ENCODE assay signal across 12 cellular contexts in the genomic region with DNA sequence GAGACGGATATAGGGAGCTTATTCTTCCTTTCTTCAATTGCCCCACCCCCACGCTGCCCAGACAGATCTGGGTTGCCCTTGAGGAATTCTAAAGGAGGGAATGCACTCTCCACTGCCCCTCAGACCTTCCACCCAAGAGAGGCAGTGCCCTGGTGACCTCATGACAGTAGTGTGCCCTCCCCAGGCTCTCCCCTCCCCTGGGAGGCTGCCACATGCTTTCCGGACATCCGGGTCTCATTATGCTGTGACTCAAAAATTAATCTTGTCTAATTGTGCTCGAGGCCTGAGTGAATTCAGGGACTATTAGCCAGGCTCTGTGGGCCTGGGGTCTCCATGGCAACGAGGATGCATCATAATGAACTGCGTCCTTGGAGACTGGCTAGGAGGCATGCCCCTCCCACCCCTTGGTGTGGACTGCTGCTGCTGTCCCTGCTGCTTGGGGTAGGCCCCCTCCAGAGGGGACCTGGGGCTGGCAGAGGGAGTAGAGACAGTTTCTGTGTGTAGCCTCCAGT. TPM values are rescaled to one million over a fixed set of nuclear protein-coding genes. Genes with fewer than 3 reads are reported as not detected.
DNase-seq lines count a peak whose midpoint lies in the region; ATAC-seq, FAIRE-seq and TF ChIP-seq lines count a peak whose summit lies in the region.
"Had no signal": no experiment of that assay in that cellular context is flagged by ENCODE, and none has a peak within 500 bp of the region (broad histone marks: within the 10 kb centered on the region; RNA-seq: fewer than 3 reads in every experiment).

No MANE protein-coding gene starts in this region.

- intact Hi-C loops in HepG2 (cut with micrococcal nuclease; ENCODE audit: unreplicated experiment) = no loop called here

- CTCF ChIA-PET in HepG2 (lab: Yijun Ruan, JAX; ENCODE audit: low intra/inter-chr PET ratio, low total read pairs) = no interaction called here

- H3K36me3 ChIP-seq in HepG2 (replicated peaks in 1 of 2; ENCODE audit: control insufficient read depth in 1 of 2, insufficient read depth in 2 of 2, low read length in 2 of 2) = no peaks in the 10 kb centered on the region

- peak; percentile 88 for ATAC-seq in SK-N-SH treated with all-trans-retinoic acid at 6 μM for 48 hours
- no peak for ATAC-seq in GM18505 (IDR thresholded peaks at IDR 0.05; ENCODE audit: unreplicated experiment)
- ATAC-seq in HepG2 = no peak

- no peak overlapping the region for H2AFZ ChIP-seq in HepG2 (ENCODE audit: low read length)

- no peak for FAIRE-seq in HepG2 (lab: Jason Lieb, UNC)
- FAIRE-seq: bronchial epithelial cell had no signal

- POLR2A ChIA-PET in HepG2 (lab: Yijun Ruan, JAX) = no interaction called here

- H4K20me1 ChIP-seq in HepG2 (ENCODE audit: insufficient read depth, low read length) = no peaks in the 10 kb centered on the region

- H3K27ac ChIP-seq in substantia nigra (ENCODE audit: low read depth, low read length, poor library complexity, severe bottlenecking) (peak overlapping the region; percentile 75), HepG2 (ENCODE audit: extremely low read length, insufficient read depth, low read length) (no peak overlapping the region)
- H3K27ac ChIP-seq: VCaP had no signal

- no peaks in the 10 kb centered on the region for H3K4me1 ChIP-seq in HepG2 (ENCODE audit: insufficient read depth, low read length)

- TF ChIP-seq RAD21 in HepG2 (CRISPR knock-in tag; IDR thresholded peaks at IDR 0.05) = no peak

- no peak overlapping the region for H3K9ac ChIP-seq in HepG2 (ENCODE audit: insufficient read depth, low read depth, low read length)

- BruUV-seq in HepG2 (replicated peaks; lab: Mats Ljungman, UMichigan) = no TSS peak

- no peak for TF ChIP-seq CTCF in HepG2 (CRISPR knock-in tag; IDR thresholded peaks at IDR 0.05)

- no peak for TF ChIP-seq POLR2A in GM18505 (IDR thresholded peaks at IDR 0.05; ENCODE audit: borderline replicate concordance, extremely low read depth, insufficient read depth, insufficient read length)
- TF ChIP-seq POLR2A in HepG2 (IDR thresholded peaks at IDR 0.05; ENCODE audit: insufficient read depth in 1 of 2, low read depth in 2 of 2, low read length in 2 of 2) = no peak

- no peaks in the 10 kb centered on the region for H3K79me2 ChIP-seq in HepG2 (ENCODE audit: insufficient read depth, low read length)

- H3K4me2 ChIP-seq in HepG2 (ENCODE audit: low read depth, low read length) = no peak overlapping the region

- no peaks in the 10 kb centered on the region for H3K9me3 ChIP-seq in HepG2 (ENCODE audit: low read length)

- H3K4me3 ChIP-seq in HepG2 (replicated peaks in 1 of 3; ENCODE audit: insufficient read depth in 1 of 3, low read depth in 2 of 3, low read length in 3 of 3) = no peak overlapping the region

- in situ Hi-C loops in HepG2 (cut with HindIII; ENCODE audit: extremely low pct_ligation_motif_present, low pct_unique_long_range_greater_than_20kb) = no loop called here

- DNase-seq in NCI-H526 (lab: John Stamatoyannopoulos, UW) (peak; percentile 22 to 49), NCI-H526 treated with DMSO at 0.1 percent for 48 hours (lab: John Stamatoyannopoulos, UW) (no peak), hepatic stellate cell (ENCODE audit: low spot score) (peak; percentile 83), substantia nigra (lab: John Stamatoyannopoulos, UW) (peak in 28 of 49 donors; percentile 22 to 78 (median 52)), HepG2 (ENCODE audit: low spot score) (no peak)
- no peak for DNase-seq in activated naive CD4-positive, alpha-beta T cell (lab: John Stamatoyannopoulos, UW)
- DNase-seq: ACHN, NCI-H2171 treated with DMSO at 0.1 percent for 48 hours had no signal

- no peaks in the 10 kb centered on the region for H3K27me3 ChIP-seq in HepG2 (ENCODE audit: control insufficient read depth in 1 of 2, insufficient read depth in 2 of 2, low read length in 2 of 2)

- WGBS in HepG2 (ENCODE audit: low lambda C conversion rate) = 33% methylated on average over 1 of the region's 7 CpGs

- TF ChIP-seq EP300 in HepG2 (IDR thresholded peaks at IDR 0.05; ENCODE audit: low read depth in 2 of 2, low read length in 2 of 2) (no peak), HepG2 (CRISPR knock-in tag; IDR thresholded peaks at IDR 0.05; ENCODE audit: borderline replicate concordance) (no peak)

TF ChIP-seq in SK-N-SH treated with all-trans-retinoic acid at 6 μM for 48 hours, 23 proteins besides CTCF, POLR2A, EP300 and RAD21:
- TF ChIP-seq BACH2 (CRISPR knock-in tag; IDR thresholded peaks at IDR 0.05; ENCODE audit: borderline replicate concordance) = no peak
- TF ChIP-seq, protein P1, sequence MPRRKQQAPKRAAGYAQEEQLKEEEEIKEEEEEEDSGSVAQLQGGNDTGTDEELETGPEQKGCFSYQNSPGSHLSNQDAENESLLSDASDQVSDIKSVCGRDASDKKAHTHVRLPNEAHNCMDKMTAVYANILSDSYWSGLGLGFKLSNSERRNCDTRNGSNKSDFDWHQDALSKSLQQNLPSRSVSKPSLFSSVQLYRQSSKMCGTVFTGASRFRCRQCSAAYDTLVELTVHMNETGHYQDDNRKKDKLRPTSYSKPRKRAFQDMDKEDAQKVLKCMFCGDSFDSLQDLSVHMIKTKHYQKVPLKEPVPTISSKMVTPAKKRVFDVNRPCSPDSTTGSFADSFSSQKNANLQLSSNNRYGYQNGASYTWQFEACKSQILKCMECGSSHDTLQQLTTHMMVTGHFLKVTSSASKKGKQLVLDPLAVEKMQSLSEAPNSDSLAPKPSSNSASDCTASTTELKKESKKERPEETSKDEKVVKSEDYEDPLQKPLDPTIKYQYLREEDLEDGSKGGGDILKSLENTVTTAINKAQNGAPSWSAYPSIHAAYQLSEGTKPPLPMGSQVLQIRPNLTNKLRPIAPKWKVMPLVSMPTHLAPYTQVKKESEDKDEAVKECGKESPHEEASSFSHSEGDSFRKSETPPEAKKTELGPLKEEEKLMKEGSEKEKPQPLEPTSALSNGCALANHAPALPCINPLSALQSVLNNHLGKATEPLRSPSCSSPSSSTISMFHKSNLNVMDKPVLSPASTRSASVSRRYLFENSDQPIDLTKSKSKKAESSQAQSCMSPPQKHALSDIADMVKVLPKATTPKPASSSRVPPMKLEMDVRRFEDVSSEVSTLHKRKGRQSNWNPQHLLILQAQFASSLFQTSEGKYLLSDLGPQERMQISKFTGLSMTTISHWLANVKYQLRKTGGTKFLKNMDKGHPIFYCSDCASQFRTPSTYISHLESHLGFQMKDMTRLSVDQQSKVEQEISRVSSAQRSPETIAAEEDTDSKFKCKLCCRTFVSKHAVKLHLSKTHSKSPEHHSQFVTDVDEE (CRISPR knock-in tag; IDR thresholded peaks at IDR 0.05) = 0 out of 2 replicates have a peak, but pooled peaks have one; percentile 18

TF ChIP-seq in HepG2, 621 proteins besides CTCF, POLR2A, EP300 and RAD21 (continues in another document):
- TF ChIP-seq, protein P2, sequence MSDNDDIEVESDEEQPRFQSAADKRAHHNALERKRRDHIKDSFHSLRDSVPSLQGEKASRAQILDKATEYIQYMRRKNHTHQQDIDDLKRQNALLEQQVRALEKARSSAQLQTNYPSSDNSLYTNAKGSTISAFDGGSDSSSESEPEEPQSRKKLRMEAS (IDR thresholded peaks at IDR 0.05) = no peak
- TF ChIP-seq MEIS2 (CRISPR knock-in tag; IDR thresholded peaks at IDR 0.05) (no peak), ZNF317 (CRISPR knock-in tag; IDR thresholded peaks at IDR 0.05) (no peak)
- TF ChIP-seq, protein P3, sequence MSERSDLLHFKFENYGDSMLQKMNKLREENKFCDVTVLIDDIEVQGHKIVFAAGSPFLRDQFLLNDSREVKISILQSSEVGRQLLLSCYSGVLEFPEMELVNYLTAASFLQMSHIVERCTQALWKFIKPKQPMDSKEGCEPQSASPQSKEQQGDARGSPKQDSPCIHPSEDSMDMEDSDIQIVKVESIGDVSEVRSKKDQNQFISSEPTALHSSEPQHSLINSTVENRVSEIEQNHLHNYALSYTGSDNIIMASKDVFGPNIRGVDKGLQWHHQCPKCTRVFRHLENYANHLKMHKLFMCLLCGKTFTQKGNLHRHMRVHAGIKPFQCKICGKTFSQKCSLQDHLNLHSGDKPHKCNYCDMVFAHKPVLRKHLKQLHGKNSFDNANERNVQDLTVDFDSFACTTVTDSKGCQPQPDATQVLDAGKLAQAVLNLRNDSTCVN (CRISPR knock-in tag; IDR thresholded peaks at IDR 0.05; ENCODE audit: borderline replicate concordance) = no peak

RNA-seq across cellular contexts. Expression of a gene that starts 20.8 kb away (rescaled TPM):
- total RNA-seq in HepG2 (2016; rRNA removed; fragmentation: Illumina TruSeq; extraction: Trizol) = 0.35 and 0.36 TPM in 2 replicates
- total RNA-seq in HepG2 (2016; cell fraction: cytosol; rRNA removed; fragmentation: Illumina TruSeq; extraction: Trizol; ENCODE audit: low read depth) = 0.10 and 0.18 TPM in 2 replicates
- total RNA-seq in HepG2 (2016; cell fraction: insoluble cytoplasmic fraction; rRNA removed; fragmentation: Illumina TruSeq; extraction: Trizol) = 0.22 and 0.28 TPM in 2 replicates
- total RNA-seq in HepG2 (2016; cell fraction: membrane; rRNA removed; fragmentation: Illumina TruSeq; extraction: Trizol) = 0.28 and 0.34 TPM in 2 replicates
- 0.13 and 0.22 TPM in 2 replicates for total RNA-seq in HepG2 (2016; cell fraction: nucleus; rRNA removed; fragmentation: Illumina TruSeq; extraction: Trizol)
- 0.63 and 1.1 TPM in 2 replicates for polyA plus RNA-seq in HepG2 (2011; rRNA removed)
- 0.58 and 0.64 TPM in 2 replicates for polyA plus RNA-seq in HepG2 (2011; cell fraction: cytosol; rRNA removed)
- polyA plus RNA-seq in HepG2 (2011; cell fraction: nucleus; rRNA removed) = 0.92 and 1.2 TPM in 2 replicates
- 0.15 and 0.16 TPM in 2 replicates for polyA plus RNA-seq in HepG2 (2012)
- polyA plus RNA-seq in HepG2 (2016; cell fraction: cytosol; fragmentation: Illumina TruSeq; extraction: Trizol; ENCODE audit: low read depth) = 0.09 and 0.12 TPM in 2 replicates
- polyA plus RNA-seq in HepG2 (2016; cell fraction: insoluble cytoplasmic fraction; fragmentation: Illumina TruSeq; extraction: Trizol; ENCODE audit: low read depth) = 0.51 and 0.85 TPM in 2 replicates
- 0.43 and 0.52 TPM in 2 replicates for polyA plus RNA-seq in HepG2 (2016; cell fraction: membrane; fragmentation: Illumina TruSeq; extraction: Trizol; ENCODE audit: low read depth)
- polyA plus RNA-seq in HepG2 (2016; cell fraction: nucleus; fragmentation: Illumina TruSeq; extraction: Trizol; ENCODE audit: insufficient read depth, low read depth) = 0.27 and 0.31 TPM in 2 replicates
- polyA minus RNA-seq in HepG2 (2011; rRNA and poly(A)+ RNA removed; ENCODE audit: low replicate concordance) = 1.3 TPM in 1 of 2 replicates, not detected in the other
- polyA minus RNA-seq in HepG2 (2011; cell fraction: cytosol; rRNA and poly(A)+ RNA removed) = 0.62 and 0.69 TPM in 2 replicates
- polyA minus RNA-seq in HepG2 (2011; cell fraction: nucleus; rRNA and poly(A)+ RNA removed) = 0.13 and 0.25 TPM in 2 replicates

Comparison
In these comparisons a context has a peak if more than half of its experiments do, and no peak if none do; other contexts are left out.
1. DNase-seq: peak in NCI-H526 (2 of 2), hepatic stellate cell (single experiment) and substantia nigra (28 of 49); none in NCI-H526 treated with DMSO at 0.1 percent for 48 hours (single experiment), activated naive CD4-positive, alpha-beta T cell (0 of 4) and HepG2 (single experiment).